In genomic region chr12:56029166-56029519, GRCh38 we compare ENCODE assay signal across 12 cellular contexts. TPM values are rescaled to one million over a fixed set of nuclear protein-coding genes. Genes with fewer than 3 reads are reported as not detected.
DNase-seq lines count a peak whose midpoint lies in the region; ATAC-seq, FAIRE-seq and TF ChIP-seq lines count a peak whose summit lies in the region.
"Had no signal": no experiment of that assay in that cellular context is flagged by ENCODE, and none has a peak within 500 bp of the region (broad histone marks: within the 10 kb centered on the region; RNA-seq: fewer than 3 reads in every experiment).

No MANE protein-coding gene starts in this region.

- H3K9me1 ChIP-seq in keratinocyte (ENCODE audit: control insufficient read depth, extremely low read depth, insufficient read depth, low read length): no peaks in the 10 kb centered on the region

- no peaks in the 10 kb centered on the region for H4K20me1 ChIP-seq in keratinocyte (ENCODE audit: control insufficient read depth, extremely low read depth, insufficient read depth, low read length)

- dilution Hi-C loops in keratinocyte (cut with MboI; ENCODE audit: extremely low pct_ligation_motif_present, low sequenced_read_pairs): no loop called here

- peaks cover under 1% of the 10 kb centered on the region for H3K4me1 ChIP-seq in cardiac muscle cell (ENCODE audit: low read depth)
- H3K4me1 ChIP-seq in adrenal gland (replicated peaks in 1 of 2): peaks cover 10 to 13% of the 10 kb centered on the region in 2 donors
- peaks cover 14% of the 10 kb centered on the region for H3K4me1 ChIP-seq in keratinocyte (ENCODE audit: control insufficient read depth, extremely low read depth, insufficient read depth, low read length)
- H3K4me1 ChIP-seq: tibial artery had no signal

- H3K27ac ChIP-seq in cardiac muscle cell (peak overlapping the region; percentile 18), adrenal gland (peak overlapping the region; percentile 34 to 76 (median 71)), keratinocyte (ENCODE audit: control insufficient read depth, insufficient read depth, low read length) (peak overlapping the region; percentile 10)
- H3K27ac ChIP-seq: tibial artery had no signal

- H3K27me3 ChIP-seq in cardiac muscle cell (no peaks in the 10 kb centered on the region), adrenal gland (no peaks in the 10 kb centered on the region), keratinocyte (ENCODE audit: control insufficient read depth, extremely low read depth, insufficient read depth, low read length) (no peaks in the 10 kb centered on the region)
- H3K27me3 ChIP-seq: tibial artery had no signal

- no peak for TF ChIP-seq POLR2A in adrenal gland (IDR thresholded peaks at IDR 0.05)

- FAIRE-seq in keratinocyte (lab: Jason Lieb, UNC): peak; percentile 76
- FAIRE-seq: HTR-8/SVneo had no signal

- H3K36me3 ChIP-seq in cardiac muscle cell: peaks cover 80% of the 10 kb centered on the region
- peaks cover 0 to 64% of the 10 kb centered on the region in 2 donors for H3K36me3 ChIP-seq in adrenal gland (replicated peaks in 1 of 2)
- H3K36me3 ChIP-seq in keratinocyte (ENCODE audit: control insufficient read depth in 2 of 2, extremely low read depth in 1 of 2, insufficient read depth in 2 of 2, low read length in 2 of 2): no peaks in the 10 kb centered on the region

- peak in 1 of 2 donors; percentile 75 for DNase-seq in cardiac muscle cell (ENCODE audit: low read depth in 1 of 2, low spot score in 1 of 2)
- no peak for DNase-seq in Right ventricle myocardium superior
- peak; percentile 67 to 88 (median 73) for DNase-seq in adrenal gland
- no peak for DNase-seq in keratinocyte (ENCODE audit: low read depth, low spot score)
- DNase-seq in NCI-H2029 (lab: John Stamatoyannopoulos, UW): no peak
- DNase-seq in epidermal melanocyte (ENCODE audit: insufficient read length, low spot score): no peak
- no peak for DNase-seq in globus pallidus (ENCODE audit: low spot score)
- DNase-seq: tibial artery had no signal

- ATAC-seq in Right ventricle myocardium superior (ENCODE audit: poor library complexity) (no peak), GM18909 (IDR thresholded peaks at IDR 0.05; ENCODE audit: poor library complexity, unreplicated experiment) (no peak)

- H3K9ac ChIP-seq in keratinocyte (ENCODE audit: control insufficient read depth, extremely low read depth, insufficient read depth, low read length): no peak overlapping the region

- H3K79me2 ChIP-seq in keratinocyte (ENCODE audit: control insufficient read depth, insufficient read depth, low read length): no peaks in the 10 kb centered on the region

- TF ChIP-seq CTCF in cardiac muscle cell (IDR thresholded peaks at IDR 0.05; ENCODE audit: low read depth, low read length) (no peak), adrenal gland (IDR thresholded peaks at IDR 0.05) (no peak), keratinocyte (optimal IDR thresholded peaks at IDR 0.05 in 1 of 3, IDR thresholded peaks at IDR 0.05 in 1 of 3, conservative IDR thresholded peaks at IDR 0.05 in 1 of 3; ENCODE audit: extremely low read depth in 1 of 3, insufficient read depth in 2 of 3, low read length in 3 of 3) (no peak)

- peak overlapping the region; percentile 51 for H3K4me2 ChIP-seq in keratinocyte (ENCODE audit: control insufficient read depth, extremely low read depth, insufficient read depth, low read depth, low read length)

- H3K9me3 ChIP-seq in cardiac muscle cell (ENCODE audit: low read depth): no peaks in the 10 kb centered on the region
- no peaks in the 10 kb centered on the region for H3K9me3 ChIP-seq in adrenal gland (replicated peaks in 1 of 3)
- H3K9me3 ChIP-seq in keratinocyte (ENCODE audit: control insufficient read depth, low read depth, low read length): no peaks in the 10 kb centered on the region
- H3K9me3 ChIP-seq: tibial artery had no signal

- H3K4me3 ChIP-seq in cardiac muscle cell: no peak overlapping the region
- H3K4me3 ChIP-seq in adrenal gland: no peak overlapping the region
- no peak overlapping the region for H3K4me3 ChIP-seq in keratinocyte (ENCODE audit: control insufficient read depth in 2 of 3, extremely low read depth in 1 of 3, insufficient read depth in 2 of 3, low read depth in 1 of 3, low read length in 3 of 3)
- H3K4me3 ChIP-seq: tibial artery had no signal

- intact Hi-C loops in Right ventricle myocardium superior (cut with DNase I): no loop called here
- intact Hi-C loops in adrenal gland (cut with DNase I): loop anchor here in 1 of 2 donors (5.0 kb wide), 1 partner anchor 37 kb away; no protein-coding TSS in a partner anchor

- no peak overlapping the region for H2AFZ ChIP-seq in keratinocyte (ENCODE audit: control insufficient read depth, low read length)

RNA-seq across cellular contexts. Expression of gene IKZF4, which starts 8.3 kb away (rescaled TPM):
- total RNA-seq in cardiac muscle cell (9.7 and 11.5 TPM in 2 replicates), Right ventricle myocardium superior (7.0 TPM), adrenal gland (10 to 100 TPM in 6 of 8 donors, 1 to 10 TPM in 2; 6.8 to 34.0 (median 16.4) TPM)
- polyA plus RNA-seq in cardiac muscle cell (12.5 and 18.1 TPM in 2 replicates), adrenal gland (10 to 100 TPM in 1 of 3 donors, 1 to 10 TPM in 2; 5.7 to 10.3 (median 6.4) TPM), keratinocyte (0.97 to 1.8 TPM (median 1.1 TPM) in 3 replicates)
- polyA plus RNA-seq in keratinocyte (2011; ENCODE audit: low read depth): 2.4 TPM
- 0.85 and 0.94 TPM in 2 replicates for polyA plus RNA-seq in keratinocyte (2011; cell fraction: cytosol; rRNA removed)
- 5.2 and 5.3 TPM in 2 replicates for polyA plus RNA-seq in keratinocyte (2011; cell fraction: nucleus; rRNA removed)
- 1.2 and 1.6 TPM in 2 replicates for polyA plus RNA-seq in keratinocyte (2012; ENCODE audit: low replicate concordance)
- polyA minus RNA-seq in keratinocyte: 1.7 to 5.3 TPM (median 3.6 TPM) in 3 replicates
- not detected for polyA minus RNA-seq in keratinocyte (2011; cell fraction: cytosol; rRNA and poly(A)+ RNA removed)
- 1.4 and 3.4 TPM in 2 replicates for polyA minus RNA-seq in keratinocyte (2011; cell fraction: nucleus; rRNA and poly(A)+ RNA removed)

RNA-seq across cellular contexts. Expression of gene RPS26, which starts 12.6 kb away (rescaled TPM):
- 535 and 1,293 TPM in 2 replicates for total RNA-seq in cardiac muscle cell
- polyA plus RNA-seq in cardiac muscle cell: 204 and 252 TPM in 2 replicates
- total RNA-seq in Right ventricle myocardium superior: 34.6 TPM
- 1,000 to 10,000 TPM in 2 of 8 donors, 100 to 1,000 TPM in 3, 10 to 100 TPM in 3; 76.7 to 2,374 (median 277) TPM for total RNA-seq in adrenal gland
- 1,000 to 10,000 TPM; 1,149 to 1,897 (median 1,249) TPM for polyA plus RNA-seq in adrenal gland
- polyA plus RNA-seq in keratinocyte: 663 to 1,841 TPM (median 663 TPM) in 3 replicates
- polyA plus RNA-seq in keratinocyte (2011; ENCODE audit: low read depth): 187 TPM
- polyA plus RNA-seq in keratinocyte (2011; cell fraction: cytosol; rRNA removed): 965 and 1,489 TPM in 2 replicates
- polyA plus RNA-seq in keratinocyte (2011; cell fraction: nucleus; rRNA removed): 341 and 432 TPM in 2 replicates
- 770 and 1,354 TPM in 2 replicates for polyA plus RNA-seq in keratinocyte (2012; ENCODE audit: low replicate concordance)
- 74.3 to 840 TPM (median 694 TPM) in 3 replicates for polyA minus RNA-seq in keratinocyte
- polyA minus RNA-seq in keratinocyte (2011; cell fraction: cytosol; rRNA and poly(A)+ RNA removed): 114 TPM
- polyA minus RNA-seq in keratinocyte (2011; cell fraction: nucleus; rRNA and poly(A)+ RNA removed): 52.5 and 65.2 TPM in 2 replicates

RNA-seq across cellular contexts. Expression of gene SUOX, which starts 32.1 kb away (rescaled TPM):
- total RNA-seq in cardiac muscle cell (38.2 and 52.4 TPM in 2 replicates), Right ventricle myocardium superior (29.7 TPM), adrenal gland (10 to 100 TPM; 50.9 to 72.6 (median 57.3) TPM)
- polyA plus RNA-seq in cardiac muscle cell (45.3 and 59.6 TPM in 2 replicates), adrenal gland (10 to 100 TPM; 27.7 to 49.7 (median 37.1) TPM), keratinocyte (9.0 to 10.8 TPM (median 9.4 TPM) in 3 replicates)
- 1.1 TPM for polyA plus RNA-seq in keratinocyte (2011; ENCODE audit: low read depth)
- polyA plus RNA-seq in keratinocyte (2011; cell fraction: cytosol; rRNA removed): 5.1 and 5.2 TPM in 2 replicates
- polyA plus RNA-seq in keratinocyte (2011; cell fraction: nucleus; rRNA removed): 16.9 and 20.1 TPM in 2 replicates
- 4.0 and 6.5 TPM in 2 replicates for polyA plus RNA-seq in keratinocyte (2012; ENCODE audit: low replicate concordance)
- 13.8 to 15.2 TPM (median 15.0 TPM) in 3 replicates for polyA minus RNA-seq in keratinocyte
- 7.3 TPM for polyA minus RNA-seq in keratinocyte (2011; cell fraction: cytosol; rRNA and poly(A)+ RNA removed)
- polyA minus RNA-seq in keratinocyte (2011; cell fraction: nucleus; rRNA and poly(A)+ RNA removed): 9.2 and 15.2 TPM in 2 replicates

RNA-seq across cellular contexts. Expression of gene ERBB3, which starts 50.8 kb away (rescaled TPM):
- total RNA-seq in cardiac muscle cell (22.0 and 26.6 TPM in 2 replicates), Right ventricle myocardium superior (4.8 TPM), adrenal gland (10 to 100 TPM in 1 of 8 donors, 1 to 10 TPM in 7; 1.3 to 25.7 (median 1.5) TPM)
- polyA plus RNA-seq in cardiac muscle cell (10.5 and 21.0 TPM in 2 replicates), adrenal gland (1 to 10 TPM; 1.9 to 5.0 (median 2.6) TPM), keratinocyte (13.6 to 19.8 TPM (median 16.4 TPM) in 3 replicates)
- 90.3 TPM for polyA plus RNA-seq in keratinocyte (2011; ENCODE audit: low read depth)
- 6.1 and 8.6 TPM in 2 replicates for polyA plus RNA-seq in keratinocyte (2011; cell fraction: cytosol; rRNA removed)
- polyA plus RNA-seq in keratinocyte (2011; cell fraction: nucleus; rRNA removed): 41.3 and 45.7 TPM in 2 replicates
- polyA plus RNA-seq in keratinocyte (2012; ENCODE audit: low replicate concordance): 9.1 and 57.6 TPM in 2 replicates
- polyA minus RNA-seq in keratinocyte: 38.3 to 51.4 TPM (median 46.2 TPM) in 3 replicates
- polyA minus RNA-seq in keratinocyte (2011; cell fraction: cytosol; rRNA and poly(A)+ RNA removed): 10.6 TPM
- polyA minus RNA-seq in keratinocyte (2011; cell fraction: nucleus; rRNA and poly(A)+ RNA removed): 33.0 and 47.2 TPM in 2 replicates
- total RNA-seq: B cell had no signal
- polyA plus RNA-seq: immature natural killer cell had no signal

RNA-seq across cellular contexts. Expression of gene RAB5B, which starts 55.3 kb away (rescaled TPM):
- total RNA-seq in cardiac muscle cell: 87.9 and 104 TPM in 2 replicates
- 154 and 157 TPM in 2 replicates for polyA plus RNA-seq in cardiac muscle cell
- 111 TPM for total RNA-seq in Right ventricle myocardium superior
- 100 to 1,000 TPM in 5 of 8 donors, 10 to 100 TPM in 3; 77.6 to 134 (median 112) TPM for total RNA-seq in adrenal gland
- polyA plus RNA-seq in adrenal gland: 100 to 1,000 TPM in 1 of 3 donors, 10 to 100 TPM in 2; 34.4 to 137 (median 43.6) TPM
- polyA plus RNA-seq in keratinocyte: 132 to 162 TPM (median 138 TPM) in 3 replicates
- polyA plus RNA-seq in keratinocyte (2011; ENCODE audit: low read depth): 59.4 TPM
- 144 and 200 TPM in 2 replicates for polyA plus RNA-seq in keratinocyte (2011; cell fraction: cytosol; rRNA removed)
- 135 and 138 TPM in 2 replicates for polyA plus RNA-seq in keratinocyte (2011; cell fraction: nucleus; rRNA removed)
- 72.8 and 76.8 TPM in 2 replicates for polyA plus RNA-seq in keratinocyte (2012; ENCODE audit: low replicate concordance)
- 66.2 to 176 TPM (median 141 TPM) in 3 replicates for polyA minus RNA-seq in keratinocyte
- 86.9 TPM for polyA minus RNA-seq in keratinocyte (2011; cell fraction: cytosol; rRNA and poly(A)+ RNA removed)
- 46.7 and 80.8 TPM in 2 replicates for polyA minus RNA-seq in keratinocyte (2011; cell fraction: nucleus; rRNA and poly(A)+ RNA removed)

Comparison
In these comparisons a context has a peak if more than half of its experiments do, and no peak if none do; other contexts are left out.
1. DNase-seq: peak in adrenal gland (7 of 7); none in Right ventricle myocardium superior (single experiment), keratinocyte (single experiment), NCI-H2029 (single experiment), epidermal melanocyte (single experiment) and globus pallidus (single experiment).
2. H3K27ac ChIP-seq: peak in every context shown above with its lines; median percentile 71 in adrenal gland; 18 in cardiac muscle cell; 10 in keratinocyte.